Comparison of ENCODE assay signal across 15 cellular contexts in genomic region chr21:45040739-45041138, GRCh38. TPM values are rescaled to one million over a fixed set of nuclear protein-coding genes. Genes with fewer than 3 reads are reported as not detected.
DNase-seq lines count a peak whose midpoint lies in the region; ATAC-seq and TF ChIP-seq lines count a peak whose summit lies in the region.
"Had no signal": no experiment of that assay in that cellular context is flagged by ENCODE, and none has a peak within 500 bp of the region (broad histone marks: within the 10 kb centered on the region; RNA-seq: fewer than 3 reads in every experiment).

No MANE protein-coding gene starts in this region.

- POLR2A ChIA-PET in RWPE1 (lab: Yijun Ruan, JAX; ENCODE audit: low non-redundant PET): no interaction called here

- TF ChIP-seq CTCF in RWPE1 (conservative IDR thresholded peaks at IDR 0.05; ENCODE audit: low read depth): no peak
- TF ChIP-seq CTCF in esophagus squamous epithelium (IDR thresholded peaks at IDR 0.05): no peak
- no peak for TF ChIP-seq CTCF in psoas muscle (IDR thresholded peaks at IDR 0.05)
- no peak for TF ChIP-seq CTCF in transverse colon (IDR thresholded peaks at IDR 0.05)

- H3K4me1 ChIP-seq in esophagus squamous epithelium (peaks cover 11 to 26% (median 21%) of the 10 kb centered on the region in 3 donors), psoas muscle (peaks cover 14% of the 10 kb centered on the region), transverse colon (peaks cover 4 to 8% (median 6%) of the 10 kb centered on the region in 4 donors)
- H3K4me1 ChIP-seq: parathyroid adenoma had no signal

- peak overlapping the region; percentile 65 for H3K27ac ChIP-seq in RWPE1
- peak overlapping the region; percentile 65 to 87 (median 74) for H3K27ac ChIP-seq in esophagus squamous epithelium
- H3K27ac ChIP-seq in psoas muscle: peak overlapping the region; percentile 55
- peak overlapping the region; percentile 39 to 69 (median 58) for H3K27ac ChIP-seq in transverse colon
- H3K27ac ChIP-seq: parathyroid adenoma had no signal

- H3K4me3 ChIP-seq in esophagus squamous epithelium (no peak overlapping the region), psoas muscle (no peak overlapping the region), transverse colon (no peak overlapping the region)

- DNase-seq in RWPE1 (ENCODE audit: low spot score) (no peak), esophagus squamous epithelium (lab: John Stamatoyannopoulos, UW) (no peak), psoas muscle (peak in 1 of 2 donors; percentile 14), transverse colon (no peak), NCI-H345 treated with DMSO at 0.1 percent for 48 hours (lab: John Stamatoyannopoulos, UW; ENCODE audit: unreplicated experiment) (no peak), cortex of kidney (lab: John Stamatoyannopoulos, UW) (no peak), T1000 (lab: John Stamatoyannopoulos, UW) (no peak)
- DNase-seq: activated CD8-positive, alpha-beta memory T cell treated with anti-CD3 and anti-CD28 coated beads, Interleukin-2, amount 10 ng/mL, durations not matched to agents 7 days and 5 days; activated effector memory CD4-positive, alpha-beta T cell treated with Interleukin-2 at 50 U/mL for 16 hours; amygdala; GDM1; NCI-H2029 treated with DMSO at 0.1 percent for 48 hours; NCI-H510A treated with DMSO at 0.1 percent for 48 hours had no signal

- H3K27me3 ChIP-seq in esophagus squamous epithelium (peaks cover 0 to 3% (median 0%) of the 10 kb centered on the region in 4 donors), psoas muscle (ENCODE audit: insufficient read depth in 3 of 3, low read length in 2 of 3) (no peaks in the 10 kb centered on the region), transverse colon (no peaks in the 10 kb centered on the region)

- CTCF ChIA-PET in RWPE1 (lab: Yijun Ruan, JAX): no interaction called here

- TF ChIP-seq POLR2A in esophagus squamous epithelium (IDR thresholded peaks at IDR 0.05) (no peak), transverse colon (IDR thresholded peaks at IDR 0.05) (no peak)

- 76 to 95% methylated on average over 10 to 15 of the region's 15 CpGs for WGBS in esophagus squamous epithelium, 2 donors
- 82 to 90% (median 85%) methylated on average over 13 to 15 of the region's 15 CpGs for WGBS in psoas muscle, 3 donors
- WGBS in transverse colon (ENCODE audit: low coverage in 1 of 2), 2 donors: 81 to 100% methylated on average over 4 to 15 of the region's 15 CpGs

- TF ChIP-seq EP300 in transverse colon (IDR thresholded peaks at IDR 0.05; ENCODE audit: low read depth): no peak

- H3K36me3 ChIP-seq in esophagus squamous epithelium (no peaks in the 10 kb centered on the region), psoas muscle (ENCODE audit: insufficient read depth in 1 of 2, low read depth in 1 of 2) (no peaks in the 10 kb centered on the region), transverse colon (no peaks in the 10 kb centered on the region)

- peaks cover 0 to 14% (median 10%) of the 10 kb centered on the region in 3 donors for H3K9me3 ChIP-seq in esophagus squamous epithelium
- peaks cover 4% of the 10 kb centered on the region for H3K9me3 ChIP-seq in psoas muscle
- peaks cover 0 to 10% of the 10 kb centered on the region in 2 donors for H3K9me3 ChIP-seq in transverse colon

- ATAC-seq in psoas muscle: peak in 3 of 4 donors; percentile 16 to 21 (median 17)
- ATAC-seq: activated CD4-positive, CD25-positive, alpha-beta regulatory T cell treated with anti-CD3 and anti-CD28 coated beads, Interleukin-2, amount 50 U/mL, for 24 hours; activated CD8-positive, alpha-beta memory T cell treated with anti-CD3 and anti-CD28 coated beads, Interleukin-2, amount 10 ng/mL, durations not matched to agents 7 days and 5 days had no signal

- intact Hi-C loops in esophagus squamous epithelium (cut with DNase I): no loop called here
- intact Hi-C loops in psoas muscle (cut with DNase I): no loop called here
- intact Hi-C loops in transverse colon (cut with DNase I; ENCODE audit: low total_unique reads): no loop called here

- in situ Hi-C loops in transverse colon (cut with MboI; ENCODE audit: low pct_ligation_motif_present in 1 of 4, low pct_unique_long_range_greater_than_20kb in 1 of 4, low sequenced_read_pairs in 3 of 4): no loop called here

RNA-seq across cellular contexts. Expression of gene ADARB1, which starts 33.6 kb away (rescaled TPM):
- total RNA-seq in esophagus squamous epithelium: 10 to 100 TPM in 1 of 4 donors, 1 to 10 TPM in 3; 3.4 to 15.6 (median 5.7) TPM
- 10 to 100 TPM in 2 of 4 donors, 1 to 10 TPM in 2; 6.9 to 22.7 (median 14.4) TPM for total RNA-seq in psoas muscle
- 1 to 10 TPM; 3.8 to 6.4 (median 4.1) TPM for polyA plus RNA-seq in psoas muscle
- total RNA-seq in transverse colon: 10 to 100 TPM in 3 of 4 donors, 1 to 10 TPM in 1; 6.8 to 32.2 (median 17.3) TPM
